ENCODE assay signal across 10 cellular contexts in genomic region chrX:111164728-111165127, GRCh38.
A peak's percentile ranks its signal among the peaks of the same experiment; 100 is the strongest.
DNase-seq lines count a peak whose midpoint lies in the region; ATAC-seq and TF ChIP-seq lines count a peak whose summit lies in the region.
"Had no signal": no experiment of that assay in that cellular context is flagged by ENCODE, and none has a peak within 500 bp of the region (broad histone marks: within the 10 kb centered on the region; RNA-seq: fewer than 3 reads in every experiment).

No MANE protein-coding gene starts in this region.

- H3F3A ChIP-seq in DOHH2 (ENCODE audit: control insufficient read depth, insufficient read depth) = no peaks in the 10 kb centered on the region

- H3K4me2 ChIP-seq in DOHH2 (ENCODE audit: low read length) = no peak overlapping the region

- no peaks in the 10 kb centered on the region for H3K79me2 ChIP-seq in DOHH2 (ENCODE audit: control insufficient read depth, low read length)

- DNase-seq in KBM-7 (peak; percentile 20), ascending aorta (ENCODE audit: low spot score in 2 of 2) (no peak), lung microvascular endothelial cell (ENCODE audit: low read depth in 2 of 2) (peak; percentile 1 to 8), NCI-H1436 treated with DMSO at 0.1 percent for 48 hours (lab: John Stamatoyannopoulos, UW) (no peak), GM19240 (ENCODE audit: insufficient read length, low spot score) (no peak)
- DNase-seq in stimulated activated CD4-positive, alpha-beta T cell treated with anti-CD3 and anti-CD28 coated beads, Interleukin-1b, Interleukin-23, amount 100 ng/mL, for 48 hours = no peak
- DNase-seq: hypothalamus, pancreas had no signal

- H3K4me1 ChIP-seq in DOHH2 (ENCODE audit: control insufficient read depth, low read length) (no peaks in the 10 kb centered on the region), ascending aorta (no peaks in the 10 kb centered on the region)
- H3K4me1 ChIP-seq: pancreas had no signal

- H3K36me3 ChIP-seq in DOHH2 (ENCODE audit: control insufficient read depth, low read length) (no peaks in the 10 kb centered on the region), ascending aorta (no peaks in the 10 kb centered on the region)
- H3K36me3 ChIP-seq: pancreas had no signal

- H3K4me3 ChIP-seq in DOHH2 (ENCODE audit: low read length) = no peak overlapping the region
- H3K4me3 ChIP-seq in ascending aorta = no peak overlapping the region
- H3K4me3 ChIP-seq: pancreas had no signal

- TF ChIP-seq CTCF in DOHH2 (IDR thresholded peaks at IDR 0.05; ENCODE audit: low read depth, low read length, poor library complexity, severe bottlenecking) = peak; percentile 16
- TF ChIP-seq CTCF in ascending aorta (IDR thresholded peaks at IDR 0.05) = peak; percentile 13 to 36 (median 27)

- in situ Hi-C loops in KBM-7 (cut with MboI; ENCODE audit: low pct_unique_long_range_greater_than_20kb, low sequenced_read_pairs) = no loop called here

- H3K9me2 ChIP-seq in DOHH2 (replicated peaks; ENCODE audit: control insufficient read depth, low read length) = no peaks in the 10 kb centered on the region

- no peaks in the 10 kb centered on the region for H3K27me3 ChIP-seq in DOHH2 (ENCODE audit: control insufficient read depth, low read length)
- no peaks in the 10 kb centered on the region for H3K27me3 ChIP-seq in ascending aorta

- intact Hi-C loops in ascending aorta (cut with DNase I) = loop anchor here (10.0 kb wide), 2 partner anchors 80 to 280 kb away; no protein-coding TSS in a partner anchor

- H4K20me1 ChIP-seq in DOHH2 (ENCODE audit: control insufficient read depth, insufficient read depth, low read depth, low read length) = no peaks in the 10 kb centered on the region

- H3K27ac ChIP-seq in DOHH2 (ENCODE audit: low read depth, low read length) = no peak overlapping the region
- no peak overlapping the region for H3K27ac ChIP-seq in ascending aorta
- H3K27ac ChIP-seq: pancreas had no signal

- H3K9me3 ChIP-seq in DOHH2 (ENCODE audit: control insufficient read depth, insufficient read depth, low read length) = no peaks in the 10 kb centered on the region
- no peaks in the 10 kb centered on the region for H3K9me3 ChIP-seq in ascending aorta
- H3K9me3 ChIP-seq: pancreas had no signal

- no peak for ATAC-seq in GM19455 (IDR thresholded peaks at IDR 0.05; ENCODE audit: unreplicated experiment)
- ATAC-seq: pancreas had no signal

Comparison
In these comparisons a context has a peak if more than half of its experiments do, and no peak if none do; other contexts are left out.
1. DNase-seq: peak in KBM-7 (single experiment) and lung microvascular endothelial cell (2 of 2); none in ascending aorta (0 of 2), NCI-H1436 treated with DMSO at 0.1 percent for 48 hours (single experiment), stimulated activated CD4-positive, alpha-beta T cell treated with anti-CD3 and anti-CD28 coated beads, Interleukin-1b, Interleukin-23, amount 100 ng/mL, for 48 hours (single experiment) and GM19240 (single experiment).